8 cellular contexts compared by ENCODE assay signal in the genomic region with DNA sequence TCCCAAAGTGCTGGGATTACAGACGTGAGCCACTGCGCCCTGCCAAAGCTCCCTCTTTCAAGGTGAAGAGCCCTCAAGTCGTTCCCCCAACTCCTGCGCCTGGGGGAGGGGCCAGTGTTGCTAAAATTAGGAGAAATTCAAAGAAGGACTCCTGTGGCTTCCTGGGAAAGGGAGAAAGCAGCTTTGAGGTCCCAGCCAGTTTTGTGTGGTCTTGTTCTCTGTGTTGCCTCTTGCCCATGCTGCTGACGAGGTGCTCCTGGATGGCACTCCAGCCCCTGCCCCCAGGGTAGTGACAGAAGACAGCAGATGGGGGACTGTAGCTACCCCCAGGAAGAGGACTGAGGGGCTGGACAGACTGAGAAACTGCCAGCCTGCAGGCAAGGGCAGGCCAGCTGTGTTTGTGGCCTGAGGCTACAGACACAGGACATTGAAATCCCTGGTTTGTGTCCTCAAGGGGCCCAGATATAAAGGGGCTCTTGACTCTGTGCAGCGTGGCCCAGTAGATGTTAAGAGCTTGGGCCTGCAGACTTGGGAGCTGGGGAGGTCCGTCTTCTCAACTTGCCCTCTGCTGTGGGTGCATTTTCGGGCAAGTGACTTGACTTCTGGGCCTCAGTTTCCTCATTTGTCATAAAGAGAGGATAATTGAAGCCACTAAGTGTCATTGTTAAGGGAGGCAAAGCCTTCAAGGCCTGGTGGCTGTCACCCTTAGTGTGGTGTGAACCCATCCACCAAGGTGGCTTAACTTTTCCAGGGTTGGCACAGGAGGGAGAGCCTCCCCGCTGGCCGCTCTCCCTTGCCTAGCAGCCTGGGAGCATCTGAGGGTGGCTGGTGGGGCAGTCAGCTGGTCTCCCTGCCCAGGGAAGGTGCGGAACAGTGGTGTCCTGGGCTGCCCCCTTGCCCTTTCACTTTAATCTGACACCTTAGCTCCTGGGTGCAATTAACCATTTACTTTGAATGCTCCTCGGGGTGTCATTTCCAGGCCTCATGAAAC. TPM values are rescaled to one million over a fixed set of nuclear protein-coding genes. Genes with fewer than 3 reads are reported as not detected.
DNase-seq lines count a peak whose midpoint lies in the region; ATAC-seq and TF ChIP-seq lines count a peak whose summit lies in the region.

No MANE protein-coding gene starts in this region.

- peaks cover 53% of the 10 kb centered on the region for H3K36me3 Mint-ChIP-seq in central memory CD8-positive, alpha-beta T cell (ENCODE audit: insufficient read depth)
- no peaks in the 10 kb centered on the region for H3K36me3 Mint-ChIP-seq in osteocyte (ENCODE audit: unreplicated experiment)

- no peaks in the 10 kb centered on the region for H3K9me3 Mint-ChIP-seq in central memory CD8-positive, alpha-beta T cell
- H3K9me3 Mint-ChIP-seq in osteocyte (ENCODE audit: unreplicated experiment) = no peaks in the 10 kb centered on the region

- H3K27me3 ChIP-seq in GM06990 (replicated peaks; ENCODE audit: control insufficient read depth, insufficient read depth, low read length) (no peaks in the 10 kb centered on the region), Loucy (ENCODE audit: insufficient read depth, low read length, poor library complexity, severe bottlenecking) (no peaks in the 10 kb centered on the region)

- DNase-seq in GM06990 (ENCODE audit: extremely low read depth, insufficient read length) = no peak
- no peak for DNase-seq in central memory CD8-positive, alpha-beta T cell (ENCODE audit: low spot score in 2 of 2)
- no peak for DNase-seq in osteocyte (ENCODE audit: extremely low spot score, unreplicated experiment)
- no peak for DNase-seq in stimulated activated naive CD4-positive, alpha-beta T cell treated with Interleukin-2 at 50 U/mL for 16 hours (lab: John Stamatoyannopoulos, UW)
- DNase-seq in NCI-H2171 treated with DMSO at 0.1 percent for 48 hours (lab: John Stamatoyannopoulos, UW) = no peak

- peaks cover 55% of the 10 kb centered on the region for H3K4me1 Mint-ChIP-seq in central memory CD8-positive, alpha-beta T cell
- H3K4me1 Mint-ChIP-seq in osteocyte (ENCODE audit: unreplicated experiment) = peaks cover 29% of the 10 kb centered on the region

- H2AFZ ChIP-seq in Loucy (ENCODE audit: low read length) = no peak overlapping the region

- peaks cover 38% of the 10 kb centered on the region for H3K4me1 ChIP-seq in Loucy (ENCODE audit: insufficient read depth, low read length, poor library complexity, severe bottlenecking)

- no peaks in the 10 kb centered on the region for H3K27me3 Mint-ChIP-seq in central memory CD8-positive, alpha-beta T cell
- H3K27me3 Mint-ChIP-seq in osteocyte (ENCODE audit: unreplicated experiment) = no peaks in the 10 kb centered on the region

- H3K4me2 ChIP-seq in Loucy (ENCODE audit: low read depth, low read length, poor library complexity, severe bottlenecking) = peak overlapping the region; percentile 84

- H3K9me3 ChIP-seq in Loucy (ENCODE audit: insufficient read depth, low read depth, low read length) = no peaks in the 10 kb centered on the region

- no peaks in the 10 kb centered on the region for H3K9me2 ChIP-seq in Loucy (replicated peaks; ENCODE audit: low read depth, low read length)

- no peak for ATAC-seq in central memory CD8-positive, alpha-beta T cell (replicated peaks; ENCODE audit: extremely low read depth, poor library complexity, severe bottlenecking)
- ATAC-seq in HG03159 (IDR thresholded peaks at IDR 0.05; ENCODE audit: unreplicated experiment) (no peak), HG03095 (IDR thresholded peaks at IDR 0.05; ENCODE audit: unreplicated experiment) (no peak)

- H3K9ac ChIP-seq in Loucy (ENCODE audit: low read depth, low read length, poor library complexity, severe bottlenecking) = peak overlapping the region; percentile 85

- H3K4me3 Mint-ChIP-seq in central memory CD8-positive, alpha-beta T cell = peak overlapping the region; percentile 90
- no peak overlapping the region for H3K4me3 Mint-ChIP-seq in osteocyte (ENCODE audit: unreplicated experiment)

- peak overlapping the region; percentile 92 for H3K27ac Mint-ChIP-seq in central memory CD8-positive, alpha-beta T cell (ENCODE audit: low read depth)
- H3K27ac Mint-ChIP-seq in osteocyte (ENCODE audit: unreplicated experiment) = peak overlapping the region; percentile 70

- H3K36me3 ChIP-seq in GM06990 (ENCODE audit: control insufficient read depth, insufficient read depth, low read length) = peaks cover 7% of the 10 kb centered on the region
- H3K36me3 ChIP-seq in Loucy (ENCODE audit: insufficient read depth, low read length) = no peaks in the 10 kb centered on the region; the same call in 1 of the 2 replicates

- H4K20me1 ChIP-seq in Loucy (ENCODE audit: insufficient read depth, low read length, poor library complexity, severe bottlenecking) = peaks cover 37% of the 10 kb centered on the region

- H3F3A ChIP-seq in Loucy (ENCODE audit: low read depth) = peaks cover 4% of the 10 kb centered on the region

- peak overlapping the region; percentile 56 for H3K4me3 ChIP-seq in GM06990 (replicated peaks; ENCODE audit: low read depth, low read length)
- H3K4me3 ChIP-seq in Loucy (ENCODE audit: low read length, poor library complexity, severe bottlenecking) = peak overlapping the region; percentile 81

- peaks cover 60% of the 10 kb centered on the region for H3K79me2 ChIP-seq in Loucy (ENCODE audit: insufficient read depth, low read length)

- TF ChIP-seq CTCF in GM06990 (IDR thresholded peaks at IDR 0.05; ENCODE audit: insufficient read depth, low read length, poor library complexity, severe bottlenecking) (no peak), Loucy (conservative IDR thresholded peaks at IDR 0.05; ENCODE audit: low read length) (no peak), osteocyte (IDR thresholded peaks at IDR 0.05) (no peak)

RNA-seq across cellular contexts. Expression of a gene that starts 4.1 kb away (rescaled TPM):
- total RNA-seq in osteocyte = 30.1 and 32.2 TPM in 2 replicates

RNA-seq across cellular contexts. Expression of a gene that starts 29.0 kb away (rescaled TPM):
- 0.73 and 0.99 TPM in 2 replicates for total RNA-seq in osteocyte

RNA-seq across cellular contexts. Expression of a gene that starts 38.8 kb away (rescaled TPM):
- total RNA-seq in osteocyte = 6.3 and 7.3 TPM in 2 replicates
